ENCODE assay signal across 26 cellular contexts in the genomic region with DNA sequence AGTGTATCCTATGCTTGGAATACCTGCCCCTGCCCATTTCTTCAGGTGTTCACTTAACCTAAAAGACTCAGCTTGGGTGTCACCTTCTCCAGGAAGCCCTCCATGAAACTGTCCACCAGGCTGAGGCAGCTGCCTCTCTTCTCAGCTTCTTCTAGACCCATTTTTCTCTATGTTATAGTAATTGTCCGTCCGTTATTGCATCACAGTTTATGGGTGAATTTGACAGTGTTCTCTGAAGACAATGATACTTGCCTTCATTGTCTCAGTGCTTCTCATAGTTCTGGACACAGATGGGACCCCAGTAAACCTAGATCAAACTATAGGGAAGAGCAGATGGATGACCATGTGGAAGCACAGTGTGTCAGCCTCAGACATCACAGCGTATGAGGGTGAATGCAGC.
DNase-seq lines count a peak whose midpoint lies in the region; ATAC-seq, FAIRE-seq and TF ChIP-seq lines count a peak whose summit lies in the region.
"Had no signal": no experiment of that assay in that cellular context is flagged by ENCODE, and none has a peak within 500 bp of the region (broad histone marks: within the 10 kb centered on the region; RNA-seq: fewer than 3 reads in every experiment).

No MANE protein-coding gene starts in this region.

- H3K79me1 ChIP-seq in IMR-90 (ENCODE audit: low read depth in 1 of 2, low read length in 2 of 2): no peaks in the 10 kb centered on the region

- H3K56ac ChIP-seq in IMR-90 (ENCODE audit: extremely low read depth, insufficient read depth, low read length): no peak overlapping the region

- no peak overlapping the region for H2BK15ac ChIP-seq in IMR-90 (ENCODE audit: low read depth, low read length)

- H3K9ac ChIP-seq in IMR-90 (ENCODE audit: low read depth, low read length) (no peak overlapping the region), K562 (ENCODE audit: insufficient read depth in 1 of 2, low read depth in 2 of 2, low read length in 2 of 2) (no peak overlapping the region)
- H3K9ac ChIP-seq: BLaER1 had no signal

- H3K4me3 ChIP-seq in IMR-90 (ENCODE audit: insufficient read depth, low read depth, low read length): no peak overlapping the region
- H3K4me3 ChIP-seq in K562: no peak overlapping the region
- no peak overlapping the region for H3K4me3 ChIP-seq in esophagus (ENCODE audit: low read depth in 1 of 2, low read length in 2 of 2)
- H3K4me3 ChIP-seq in uterus: no peak overlapping the region
- H3K4me3 ChIP-seq: BLaER1, GM12878 had no signal

- no peak overlapping the region for H3K18ac ChIP-seq in IMR-90 (ENCODE audit: low read depth, low read length)

- H3K4me1 ChIP-seq in IMR-90 (ENCODE audit: control insufficient read depth, insufficient read depth, low read length) (no peaks in the 10 kb centered on the region), K562 (replicated peaks in 1 of 2; ENCODE audit: control insufficient read depth in 2 of 2, insufficient read depth in 2 of 2, low read length in 2 of 2) (no peaks in the 10 kb centered on the region; a peak in 1 of 5 replicates), esophagus (ENCODE audit: control insufficient read depth in 2 of 2, insufficient read depth in 2 of 2, low read length in 1 of 2) (peaks cover 0 to 7% of the 10 kb centered on the region in 2 donors), uterus (no peaks in the 10 kb centered on the region)
- H3K4me1 ChIP-seq: BE2C, BLaER1 had no signal

- H2AFZ ChIP-seq in IMR-90 (replicated peaks; ENCODE audit: low read length, poor library complexity) (no peak overlapping the region), K562 (ENCODE audit: low read depth, low read length) (no peak overlapping the region)

- DNase-seq in IMR-90 (no peak), K562 (ENCODE audit: extremely low read depth in 1 of 4, low spot score in 3 of 4) (no peak), uterus (no peak), OCI-M1 (lab: John Stamatoyannopoulos, UW) (no peak)
- DNase-seq: 8988T; ACHN; BE2C; C1 segment of cervical spinal cord; CD4-positive, alpha-beta memory T cell; CD4-positive, CD25-positive, alpha-beta regulatory T cell; CD8-positive, alpha-beta memory T cell; COR-L47; DMS 273 treated with DMSO at 0.1 percent for 48 hours; DMS153; DMS53; DMS79; DND-41; EL; GDM1 had no signal

- no CpG with 5 or more reads among the region's 3 CpGs for WGBS in IMR-90 (ENCODE audit: extremely low coverage in 2 of 2, insufficient read length in 1 of 2), 2 experiments
- 11% methylated on average over 3 of the region's 3 CpGs for WGBS in K562 (ENCODE audit: insufficient coverage, low coverage, missing lambda C conversion rate)
- 94 to 97% methylated on average over 3 of the region's 3 CpGs for WGBS in esophagus, 2 donors

- H3K27ac ChIP-seq in IMR-90 (ENCODE audit: insufficient read depth, low read length) (no peak overlapping the region), K562 (ENCODE audit: extremely low read depth, low read depth, low read length) (no peak overlapping the region), esophagus (ENCODE audit: low read depth in 2 of 2, low read length in 1 of 2) (peak overlapping the region; percentile 46 to 92), uterus (no peak overlapping the region)
- H3K27ac ChIP-seq: BLaER1 had no signal

- no peak overlapping the region for H2BK20ac ChIP-seq in IMR-90 (ENCODE audit: low read depth, low read length)

- no peak for TF ChIP-seq EP300 in K562 (IDR thresholded peaks at IDR 0.05; ENCODE audit: low read length)

- POLR2A ChIA-PET in IMR-90 (lab: Charles Lee; ENCODE audit: unreplicated experiment) (no interaction called here), K562 (lab: Yijun Ruan, JAX) (no interaction called here)

- no peak overlapping the region for H2AK5ac ChIP-seq in IMR-90 (ENCODE audit: low read depth, low read length)

- H3K27me3 ChIP-seq in IMR-90 (ENCODE audit: control insufficient read depth, insufficient read depth, low read length): no peaks in the 10 kb centered on the region
- H3K27me3 ChIP-seq in K562 (ENCODE audit: control insufficient read depth in 2 of 2, insufficient read depth in 2 of 2, low read length in 2 of 2): no peaks in the 10 kb centered on the region
- H3K27me3 ChIP-seq in esophagus (ENCODE audit: control insufficient read depth in 1 of 2, insufficient read depth in 2 of 2, low read length in 2 of 2): no peaks in the 10 kb centered on the region
- H3K27me3 ChIP-seq in uterus: no peaks in the 10 kb centered on the region
- H3K27me3 ChIP-seq: BLaER1 had no signal

- TF ChIP-seq CTCF in IMR-90 (conservative IDR thresholded peaks at IDR 0.05; ENCODE audit: low read depth, low read length) (no peak), K562 (IDR thresholded peaks at IDR 0.05 in 2 of 3, conservative IDR thresholded peaks at IDR 0.05 in 1 of 3; ENCODE audit: insufficient read depth in 2 of 3, low read depth in 1 of 3, low read length in 3 of 3) (no peak), uterus (IDR thresholded peaks at IDR 0.05) (no peak)

- no peaks in the 10 kb centered on the region for H3K36me3 ChIP-seq in IMR-90 (ENCODE audit: control insufficient read depth, insufficient read depth, low read length)
- H3K36me3 ChIP-seq in K562 (ENCODE audit: control insufficient read depth, insufficient read depth, low read length): no peaks in the 10 kb centered on the region
- no peaks in the 10 kb centered on the region for H3K36me3 ChIP-seq in esophagus (ENCODE audit: control insufficient read depth in 2 of 2, insufficient read depth in 2 of 2, low read length in 1 of 2)
- H3K36me3 ChIP-seq in uterus: no peaks in the 10 kb centered on the region
- H3K36me3 ChIP-seq: BE2C, BLaER1 had no signal

- no peak overlapping the region for H3K14ac ChIP-seq in IMR-90 (replicated peaks; ENCODE audit: low read depth, low read length)

- H3K9me3 ChIP-seq in IMR-90 (ENCODE audit: control insufficient read depth, insufficient read depth, low read length) (no peaks in the 10 kb centered on the region), K562 (replicated peaks; ENCODE audit: control insufficient read depth, insufficient read depth, low read depth, low read length) (no peaks in the 10 kb centered on the region), esophagus (ENCODE audit: control insufficient read depth in 2 of 2, insufficient read depth in 1 of 2, low read depth in 1 of 2, low read length in 1 of 2) (no peaks in the 10 kb centered on the region), uterus (no peaks in the 10 kb centered on the region)
- H3K9me3 ChIP-seq: BE2C, BLaER1 had no signal

- H4K91ac ChIP-seq in IMR-90 (ENCODE audit: insufficient read depth, low read depth, low read length): no peak overlapping the region

- no peak for FAIRE-seq in K562 (lab: Jason Lieb, UNC)
- FAIRE-seq: A204.1, GM12878, GM12892, GM18507 had no signal

- H3K9me1 ChIP-seq in IMR-90 (ENCODE audit: insufficient read depth, low read length) (no peaks in the 10 kb centered on the region), K562 (ENCODE audit: control insufficient read depth, insufficient read depth, low read length) (no peaks in the 10 kb centered on the region)

- no peak overlapping the region for H2BK5ac ChIP-seq in IMR-90 (ENCODE audit: low read depth, low read length, poor library complexity, severe bottlenecking)

- dilution Hi-C loops in IMR-90 (cut with HindIII; ENCODE audit: low sequenced_read_pairs, unreplicated experiment): no loop called here

- no TSS peak for BruUV-seq in IMR-90 (replicated peaks; lab: Mats Ljungman, UMichigan)
- BruUV-seq in K562 (replicated peaks; lab: Mats Ljungman, UMichigan): no TSS peak

- in situ Hi-C loops in IMR-90 (cut with MboI; ENCODE audit: low sequenced_read_pairs): no loop called here
- in situ Hi-C loops in K562 (cut with MboI): no loop called here

- H3K4me2 ChIP-seq in IMR-90 (ENCODE audit: low read depth, low read length): no peak overlapping the region
- H3K4me2 ChIP-seq in K562 (ENCODE audit: insufficient read depth, low read length): no peak overlapping the region
- H3K4me2 ChIP-seq: BLaER1 had no signal

- H2AK9ac ChIP-seq in IMR-90 (replicated peaks; ENCODE audit: low read depth, low read length, poor library complexity): no peak overlapping the region

- TF ChIP-seq POLR2A in IMR-90 (IDR thresholded peaks at IDR 0.05; ENCODE audit: low read depth, low read length) (no peak), K562 (conservative IDR thresholded peaks at IDR 0.05) (no peak), uterus (IDR thresholded peaks at IDR 0.05) (no peak)

- H3K79me2 ChIP-seq in K562 (ENCODE audit: control insufficient read depth, insufficient read depth, low read length): no peaks in the 10 kb centered on the region

- TF ChIP-seq RAD21 in IMR-90 (IDR thresholded peaks at IDR 0.05; ENCODE audit: low read length): no peak
- no peak for TF ChIP-seq RAD21 in K562 (CRISPR knock-in tag; conservative IDR thresholded peaks at IDR 0.05 in 1 of 2, IDR thresholded peaks at IDR 0.05 in 1 of 2)

- no peak for ATAC-seq in IMR-90 (ENCODE audit: low read depth)
- ATAC-seq in K562: no peak
- no peak for ATAC-seq in HG02642 (IDR thresholded peaks at IDR 0.05; ENCODE audit: poor library complexity, unreplicated experiment)
- ATAC-seq: GM12878 had no signal

- no peak overlapping the region for H2BK120ac ChIP-seq in IMR-90 (ENCODE audit: low read depth, low read length)

- no peak overlapping the region for H3K23ac ChIP-seq in IMR-90 (ENCODE audit: low read depth, low read length)

- no peak overlapping the region for H4K8ac ChIP-seq in IMR-90 (ENCODE audit: low read depth in 2 of 2, low read length in 2 of 2)

- H4K20me1 ChIP-seq in IMR-90 (ENCODE audit: insufficient read depth, low read length) (no peaks in the 10 kb centered on the region), K562 (replicated peaks; ENCODE audit: control insufficient read depth, insufficient read depth, low read length) (no peaks in the 10 kb centered on the region)
- H4K20me1 ChIP-seq: BLaER1 had no signal

- intact Hi-C loops in IMR-90 (cut with micrococcal nuclease): no loop called here
- intact Hi-C loops in K562 (cut with micrococcal nuclease): no loop called here
- intact Hi-C loops in uterus (cut with DNase I; ENCODE audit: low total_unique reads): no loop called here

- CTCF ChIA-PET in IMR-90 (lab: Yijun Ruan, JAX) (no interaction called here), K562 (lab: Yijun Ruan, JAX; ENCODE audit: low intra/inter-chr PET ratio) (no interaction called here)

- H4K5ac ChIP-seq in IMR-90 (ENCODE audit: low read depth, low read length): no peak overlapping the region

- no peak overlapping the region for H3K4ac ChIP-seq in IMR-90 (ENCODE audit: low read depth, low read length)

TF ChIP-seq in IMR-90, 13 proteins besides CTCF, POLR2A, EP300 and RAD21 (continues in another document):
- TF ChIP-seq CEBPB (IDR thresholded peaks at IDR 0.05; ENCODE audit: low read depth, low read length): peak; percentile 38
- no peak for TF ChIP-seq RCOR1 (IDR thresholded peaks at IDR 0.05; ENCODE audit: insufficient replicate concordance, low read length)
- TF ChIP-seq MXI1 (IDR thresholded peaks at IDR 0.05; ENCODE audit: borderline replicate concordance, low read depth, low read length): no peak
- no peak for TF ChIP-seq MAFK (IDR thresholded peaks at IDR 0.05; ENCODE audit: low read depth, low read length)

TF ChIP-seq in K562, 482 proteins besides CTCF, POLR2A, EP300 and RAD21 (continues in another document):
- TF ChIP-seq CEBPG (CRISPR knock-in tag; IDR thresholded peaks at IDR 0.05) (no peak), CEBPG (tag; conservative IDR thresholded peaks at IDR 0.05 in 1 of 2, IDR thresholded peaks at IDR 0.05 in 1 of 2) (peak in 1 of 2 experiments; percentile 50; a peak in 2 of 4 replicates), SREBF2 (CRISPR knock-in tag; IDR thresholded peaks at IDR 0.05) (no peak)

Comparison
In these comparisons a context has a peak if more than half of its experiments do, and no peak if none do; other contexts are left out.
1. H3K27ac ChIP-seq: peak in esophagus (2 of 2); none in IMR-90 (single experiment), K562 (single experiment) and uterus (0 of 2).